8 cellular contexts compared by ENCODE assay signal in genomic region chr22:36351921-36352774, GRCh38. TPM values are rescaled to one million over a fixed set of nuclear protein-coding genes. Genes with fewer than 3 reads are reported as not detected.
A peak's percentile ranks its signal among the peaks of the same experiment; 100 is the strongest.
DNase-seq lines count a peak whose midpoint lies in the region; ATAC-seq, FAIRE-seq and TF ChIP-seq lines count a peak whose summit lies in the region.

No MANE protein-coding gene starts in this region.

- H3K4me3 ChIP-seq in CD4-positive, alpha-beta memory T cell (ENCODE audit: low read length in 2 of 2) = peak overlapping the region in 1 of 2 donors; percentile 13
- H3K4me3 ChIP-seq in WI38 (ENCODE audit: low read depth, low read length) (peak overlapping the region; percentile 27), fibroblast of lung (replicated peaks in 1 of 4; ENCODE audit: control extremely low read depth in 1 of 4, insufficient read depth in 1 of 4, low read depth in 3 of 4, low read length in 4 of 4) (peak overlapping the region in 3 of 4 experiments; percentile 7 to 35 (median 17)), pancreas (peak overlapping the region in 2 of 4 donors; percentile 12 to 19)

- peak overlapping the region; percentile 90 to 96 (median 92) for H3K27ac Mint-ChIP-seq in CD4-positive, alpha-beta memory T cell

- FAIRE-seq in pancreas (lab: Jason Lieb, UNC) (no peak), H54 (lab: Jason Lieb, UNC) (no peak)

- WGBS in pancreas, 2 donors = 9 to 11% methylated on average over 22 of the region's 22 CpGs

- H3K4me1 Mint-ChIP-seq in CD4-positive, alpha-beta memory T cell = peaks cover 70 to 95% (median 83%) of the 10 kb centered on the region in 4 donors

- H3K27ac ChIP-seq in CD4-positive, alpha-beta memory T cell (ENCODE audit: low read depth, low read length) = peak overlapping the region; percentile 64
- H3K27ac ChIP-seq in fibroblast of lung (ENCODE audit: insufficient read depth, low read length) (peak overlapping the region; percentile 93), pancreas (peak overlapping the region; percentile 82 to 95 (median 93))

- POLR2A ChIA-PET in CD4-positive, alpha-beta memory T cell (lab: Charles Lee; ENCODE audit: partially characterized antibody) = interaction anchor here (0.9 to 59.9 kb wide), 10 partner anchors 8 to 129 kb away, joined by 3 to 2535 read pairs (median 6); partner anchors contain the start of genes MYH9 and TXN2

- no peaks in the 10 kb centered on the region for H3K27me3 Mint-ChIP-seq in CD4-positive, alpha-beta memory T cell

- peaks cover 23% of the 10 kb centered on the region for H3K36me3 ChIP-seq in CD4-positive, alpha-beta memory T cell (ENCODE audit: insufficient read depth, low read length)
- peaks cover 10% of the 10 kb centered on the region for H3K36me3 ChIP-seq in fibroblast of lung (ENCODE audit: control insufficient read depth, insufficient read depth, low read length)
- peaks cover 0 to 17% (median 1%) of the 10 kb centered on the region in 3 donors for H3K36me3 ChIP-seq in pancreas

- peak overlapping the region; percentile 68 for H3K9ac ChIP-seq in fibroblast of lung (ENCODE audit: insufficient read depth, low read length)

- H2AFZ ChIP-seq in fibroblast of lung (ENCODE audit: low read length) = no peak overlapping the region

- CTCF ChIA-PET in CD4-positive, alpha-beta memory T cell (lab: Charles Lee; ENCODE audit: partially characterized antibody) = interaction anchor here (0.9 to 3.0 kb wide), 5 partner anchors 13 to 119 kb away, joined by 3 to 9 read pairs (median 5); no protein-coding TSS in a partner anchor

- intact Hi-C loops in CD4-positive, alpha-beta memory T cell (cut with micrococcal nuclease) = no loop called here
- intact Hi-C loops in pancreas (cut with DNase I) = no loop called here

- peaks cover 94% of the 10 kb centered on the region for H3K4me1 ChIP-seq in CD4-positive, alpha-beta memory T cell (ENCODE audit: insufficient read depth, low read length)
- H3K4me1 ChIP-seq in fibroblast of lung (ENCODE audit: control insufficient read depth, extremely low read depth, insufficient read depth, low read length) = peaks cover 49% of the 10 kb centered on the region
- peaks cover 52 to 73% (median 64%) of the 10 kb centered on the region in 3 donors for H3K4me1 ChIP-seq in pancreas

- no peak for TF ChIP-seq POLR2A in H54 (IDR thresholded peaks at IDR 0.05; ENCODE audit: low read depth, low read length)

- H3K36me3 Mint-ChIP-seq in CD4-positive, alpha-beta memory T cell = peaks cover 22 to 46% of the 10 kb centered on the region in 2 donors

- H3K4me2 ChIP-seq in fibroblast of lung (ENCODE audit: extremely low read depth, insufficient read depth, low read length) = peak overlapping the region; percentile 75

- H3K9me3 Mint-ChIP-seq in CD4-positive, alpha-beta memory T cell = peaks cover 0 to 6% (median 0%) of the 10 kb centered on the region in 8 donors

- DNase-seq in CD4-positive, alpha-beta memory T cell = peak in 1 of 5 donors; percentile 31
- DNase-seq in fibroblast of lung (ENCODE audit: low read depth in 2 of 2) (peak; percentile 59 to 77), pancreas (peak in 1 of 6 donors; percentile 57), COR-L47 (lab: John Stamatoyannopoulos, UW) (no peak), occipital lobe (lab: John Stamatoyannopoulos, UW) (no peak), H54 (ENCODE audit: insufficient read length, low spot score) (no peak)

- H3K79me2 ChIP-seq in fibroblast of lung (ENCODE audit: control insufficient read depth, insufficient read depth, low read length) = peaks cover 96% of the 10 kb centered on the region

- ATAC-seq in pancreas (peak; percentile 44 to 59 (median 48)), GM21723 (IDR thresholded peaks at IDR 0.05; ENCODE audit: unreplicated experiment) (no peak)

- TF ChIP-seq CTCF in WI38 (IDR thresholded peaks at IDR 0.05; ENCODE audit: low read depth, low read length) = no peak
- TF ChIP-seq CTCF in fibroblast of lung (conservative IDR thresholded peaks at IDR 0.05 in 1 of 2, IDR thresholded peaks at IDR 0.05 in 1 of 2; ENCODE audit: low read depth in 1 of 2, low read length in 2 of 2) = no peak
- TF ChIP-seq CTCF in pancreas (IDR thresholded peaks at IDR 0.05) = no peak

- peak overlapping the region in 7 of 8 donors; percentile 14 to 89 (median 72) for H3K4me3 Mint-ChIP-seq in CD4-positive, alpha-beta memory T cell

- no peaks in the 10 kb centered on the region for H3K9me3 ChIP-seq in CD4-positive, alpha-beta memory T cell (ENCODE audit: control insufficient read depth in 1 of 2, low read length in 2 of 2)
- H3K9me3 ChIP-seq in fibroblast of lung (ENCODE audit: control insufficient read depth, insufficient read depth, low read depth, low read length) = no peaks in the 10 kb centered on the region
- H3K9me3 ChIP-seq in pancreas = no peaks in the 10 kb centered on the region

- H3K27me3 ChIP-seq in CD4-positive, alpha-beta memory T cell (ENCODE audit: insufficient read depth, low read length) = no peaks in the 10 kb centered on the region
- H3K27me3 ChIP-seq in fibroblast of lung (ENCODE audit: control insufficient read depth, insufficient read depth, low read length) = no peaks in the 10 kb centered on the region
- H3K27me3 ChIP-seq in pancreas = no peaks in the 10 kb centered on the region

- H4K20me1 ChIP-seq in fibroblast of lung (ENCODE audit: control insufficient read depth, extremely low read depth, insufficient read depth, low read length) = peaks cover 5% of the 10 kb centered on the region

RNA-seq across cellular contexts. Expression of gene MYH9, which starts 35.6 kb away (rescaled TPM):
- total RNA-seq in CD4-positive, alpha-beta memory T cell = 100 to 1,000 TPM; 717 to 734 TPM
- 100 to 1,000 TPM in 1 of 2 donors, 10 to 100 TPM in 1; 17.3 to 476 TPM for polyA plus RNA-seq in CD4-positive, alpha-beta memory T cell
- total RNA-seq in fibroblast of lung = 562 and 796 TPM in 2 replicates
- 413 and 677 TPM in 2 replicates for polyA plus RNA-seq in fibroblast of lung
- polyA plus RNA-seq in fibroblast of lung (2012) = 611 and 1,244 TPM in 2 replicates
- 1,141 and 2,569 TPM in 2 replicates for polyA minus RNA-seq in fibroblast of lung (ENCODE audit: low replicate concordance)
- 100 to 1,000 TPM; 259 to 554 (median 412) TPM for total RNA-seq in pancreas
- polyA plus RNA-seq in pancreas = 100 to 1,000 TPM in 1 of 2 donors, 10 to 100 TPM in 1; 80.9 to 152 TPM
- 34.6 TPM for total RNA-seq in occipital lobe

Comparison
In these comparisons a context has a peak if more than half of its experiments do, and no peak if none do; other contexts are left out.
1. DNase-seq: peak in fibroblast of lung (2 of 2); none in COR-L47 (single experiment), occipital lobe (single experiment) and H54 (single experiment).
2. Peak in every context shown above with its lines, with median percentiles within 50 percentile points of each other: H3K27ac ChIP-seq.